In the genomic region with DNA sequence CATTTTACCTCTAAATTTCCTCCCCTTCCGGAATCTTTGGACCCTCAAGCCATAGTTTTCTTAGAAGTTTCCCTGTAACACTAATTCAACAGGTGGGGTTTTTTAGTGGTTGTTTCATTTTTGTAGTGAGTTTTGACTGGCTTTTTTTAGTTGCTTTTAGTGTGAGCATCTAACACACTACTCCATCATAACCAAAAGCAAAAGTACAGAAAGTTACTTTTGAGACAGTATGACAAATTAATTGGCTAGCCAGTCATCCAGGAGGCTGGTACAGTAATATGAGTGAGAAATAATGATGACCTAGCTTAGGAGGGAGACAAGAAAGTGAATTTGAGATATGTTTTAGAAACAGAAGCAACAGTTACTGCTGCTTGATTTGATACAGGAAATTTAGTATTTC, we compare ENCODE assay signal across 12 cellular contexts.
A peak's percentile ranks its signal among the peaks of the same experiment; 100 is the strongest.
DNase-seq lines count a peak whose midpoint lies in the region; ATAC-seq and TF ChIP-seq lines count a peak whose summit lies in the region.
"Had no signal": no experiment of that assay in that cellular context is flagged by ENCODE, and none has a peak within 500 bp of the region (broad histone marks: within the 10 kb centered on the region; RNA-seq: fewer than 3 reads in every experiment).

No MANE protein-coding gene starts in this region.

- no peak; the same call in 2 of the 3 replicates for ATAC-seq in SK-N-SH treated with all-trans-retinoic acid at 6 μM for 48 hours
- ATAC-seq in GM21576 (IDR thresholded peaks at IDR 0.05; ENCODE audit: unreplicated experiment): peak; percentile 81
- ATAC-seq in HG03354 (IDR thresholded peaks at IDR 0.05; ENCODE audit: poor library complexity, severe bottlenecking, unreplicated experiment): peak; percentile 94
- ATAC-seq in GM21367 (IDR thresholded peaks at IDR 0.05; ENCODE audit: unreplicated experiment): no peak

- H2BK120ac ChIP-seq in mesendoderm (ENCODE audit: low read depth, low read length): no peak overlapping the region

- DNase-seq in SK-N-SH (no peak), mesendoderm (no peak), NCI-H510A treated with DMSO at 0.1 percent for 48 hours (lab: John Stamatoyannopoulos, UW) (no peak), AG08395 (ENCODE audit: low spot score) (no peak)
- DNase-seq: kidney, NCI-H446 treated with DMSO at 0.1 percent for 48 hours had no signal

- no peaks in the 10 kb centered on the region for H3K9me2 ChIP-seq in SK-N-SH

- H3K18ac ChIP-seq in mesendoderm (ENCODE audit: low read length): no peak overlapping the region

- WGBS in SK-N-SH (ENCODE audit: low lambda C conversion rate): 89% methylated on average over 1 of the region's 1 CpG
- no CpG with 5 or more reads among the region's 1 CpG for WGBS in mesendoderm (ENCODE audit: extremely low coverage, insufficient coverage, low lambda C conversion rate)

- H3K27ac ChIP-seq in SK-N-SH (ENCODE audit: low read depth in 2 of 2, low read length in 1 of 2) (no peak overlapping the region; a peak in 2 of 4 replicates), mesendoderm (ENCODE audit: low read depth, low read length) (no peak overlapping the region)
- H3K27ac ChIP-seq: 22Rv1, parathyroid adenoma had no signal

- peaks cover 13% of the 10 kb centered on the region for H3F3A ChIP-seq in SK-N-SH (replicated peaks; ENCODE audit: insufficient read depth)

- no peak overlapping the region for H2AFZ ChIP-seq in SK-N-SH (ENCODE audit: low read depth)
- H2AFZ ChIP-seq: parathyroid adenoma had no signal

- no peaks in the 10 kb centered on the region for H4K20me1 ChIP-seq in SK-N-SH (ENCODE audit: insufficient read depth)

- no peaks in the 10 kb centered on the region for H3K27me3 ChIP-seq in SK-N-SH (ENCODE audit: insufficient read depth)
- no peaks in the 10 kb centered on the region for H3K27me3 ChIP-seq in mesendoderm (ENCODE audit: insufficient read depth, low read length, poor library complexity)

- no peak overlapping the region for H3K9ac ChIP-seq in SK-N-SH
- no peak overlapping the region for H3K9ac ChIP-seq in mesendoderm (ENCODE audit: low read length)
- H3K9ac ChIP-seq: parathyroid adenoma had no signal

- H3K23ac ChIP-seq in mesendoderm (ENCODE audit: low read length): no peak overlapping the region

- TF ChIP-seq RAD21 in SK-N-SH (IDR thresholded peaks at IDR 0.05; ENCODE audit: low read length): no peak

- H3K4me1 ChIP-seq in SK-N-SH (ENCODE audit: control insufficient read depth in 1 of 2, insufficient read depth in 2 of 2, low read depth in 1 of 2, low read length in 1 of 2): peaks cover 2 to 6% of the 10 kb centered on the region in 2 experiments; a peak in 3 of 4 replicates
- no peaks in the 10 kb centered on the region for H3K4me1 ChIP-seq in mesendoderm (ENCODE audit: control insufficient read depth, low read depth, low read length)
- H3K4me1 ChIP-seq: parathyroid adenoma had no signal

- no peak overlapping the region for H3K4ac ChIP-seq in mesendoderm (ENCODE audit: low read depth, low read length)

- H3K4me3 ChIP-seq in SK-N-SH (ENCODE audit: low read depth in 2 of 2, low read length in 1 of 2) (no peak overlapping the region), mesendoderm (ENCODE audit: low read length) (no peak overlapping the region)

- H3K36me3 ChIP-seq in SK-N-SH (replicated peaks in 1 of 2; ENCODE audit: control insufficient read depth in 1 of 2, insufficient read depth in 2 of 2, low read length in 1 of 2): peaks cover 0 to 11% of the 10 kb centered on the region in 2 experiments
- H3K36me3 ChIP-seq in mesendoderm (ENCODE audit: control insufficient read depth, insufficient read depth, low read length): peaks cover 3% of the 10 kb centered on the region

- POLR2A ChIA-PET in SK-N-SH (lab: Yijun Ruan, JAX): interaction anchor here (0.6 kb wide), 1 partner anchor 1134 kb away, joined by 3 read pairs; the partner anchor contains the start of gene VWA8

- no peak overlapping the region for H3K56ac ChIP-seq in mesendoderm (ENCODE audit: low read length)

- TF ChIP-seq CTCF in SK-N-SH (IDR thresholded peaks at IDR 0.05): no peak

- H2BK15ac ChIP-seq in mesendoderm (replicated peaks; ENCODE audit: low read depth): peak overlapping the region; percentile 74

- peak overlapping the region; percentile 42 for H3K4me2 ChIP-seq in SK-N-SH
- no peak overlapping the region for H3K4me2 ChIP-seq in mesendoderm (ENCODE audit: low read length)

- H3K79me1 ChIP-seq in mesendoderm (ENCODE audit: low read length): no peaks in the 10 kb centered on the region

- TF ChIP-seq EP300 in SK-N-SH (IDR thresholded peaks at IDR 0.05; ENCODE audit: borderline replicate concordance in 1 of 2, low read depth in 1 of 2, low read length in 1 of 2): no peak

- no peak overlapping the region for H2AK5ac ChIP-seq in mesendoderm (ENCODE audit: low read length)

- no peak overlapping the region for H2BK5ac ChIP-seq in mesendoderm (ENCODE audit: low read length)

- no peak overlapping the region for H4K5ac ChIP-seq in mesendoderm (ENCODE audit: low read length)

- CTCF ChIA-PET in SK-N-SH (lab: Yijun Ruan, JAX): interaction anchor here (4.0 kb wide), 1 partner anchor 9 kb away, joined by 32 read pairs; no protein-coding TSS in a partner anchor

- H3K9me3 ChIP-seq in SK-N-SH: 0 out of 2 replicates have a peak, but pooled peaks cover 2% of the 10 kb centered on the region

- no peak overlapping the region for H4K8ac ChIP-seq in mesendoderm (ENCODE audit: low read depth, low read length)

- H3K79me2 ChIP-seq in SK-N-SH (ENCODE audit: insufficient read depth) (no peaks in the 10 kb centered on the region), mesendoderm (ENCODE audit: control insufficient read depth, insufficient read depth, low read length) (no peaks in the 10 kb centered on the region)
- H3K79me2 ChIP-seq: parathyroid adenoma had no signal

TF ChIP-seq in SK-N-SH, 30 proteins besides CTCF, POLR2A, EP300 and RAD21:
- TF ChIP-seq, protein P1, sequence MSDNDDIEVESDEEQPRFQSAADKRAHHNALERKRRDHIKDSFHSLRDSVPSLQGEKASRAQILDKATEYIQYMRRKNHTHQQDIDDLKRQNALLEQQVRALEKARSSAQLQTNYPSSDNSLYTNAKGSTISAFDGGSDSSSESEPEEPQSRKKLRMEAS (IDR thresholded peaks at IDR 0.05; ENCODE audit: low read depth): no peak
- no peak for TF ChIP-seq GATA2 (CRISPR knock-in tag; IDR thresholded peaks at IDR 0.05)
- no peak for TF ChIP-seq POLR2AphosphoS5 (IDR thresholded peaks at IDR 0.05; ENCODE audit: low read depth, low read length)
- no peak for TF ChIP-seq SIN3A (IDR thresholded peaks at IDR 0.05; ENCODE audit: borderline replicate concordance, low read depth, low read length)
- TF ChIP-seq, protein P2, sequence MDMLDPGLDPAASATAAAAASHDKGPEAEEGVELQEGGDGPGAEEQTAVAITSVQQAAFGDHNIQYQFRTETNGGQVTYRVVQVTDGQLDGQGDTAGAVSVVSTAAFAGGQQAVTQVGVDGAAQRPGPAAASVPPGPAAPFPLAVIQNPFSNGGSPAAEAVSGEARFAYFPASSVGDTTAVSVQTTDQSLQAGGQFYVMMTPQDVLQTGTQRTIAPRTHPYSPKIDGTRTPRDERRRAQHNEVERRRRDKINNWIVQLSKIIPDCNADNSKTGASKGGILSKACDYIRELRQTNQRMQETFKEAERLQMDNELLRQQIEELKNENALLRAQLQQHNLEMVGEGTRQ (IDR thresholded peaks at IDR 0.05; ENCODE audit: borderline replicate concordance, low read depth, low read length): no peak
- TF ChIP-seq EZH2phosphoT487 (IDR thresholded peaks at IDR 0.05; ENCODE audit: borderline replicate concordance, low read depth): no peak

TF ChIP-seq in SK-N-SH treated with all-trans-retinoic acid at 6 μM for 48 hours, 23 proteins besides CTCF, POLR2A, EP300 and RAD21:
- TF ChIP-seq ISL1 (CRISPR knock-in tag; IDR thresholded peaks at IDR 0.05) (no peak), TOX (CRISPR knock-in tag; IDR thresholded peaks at IDR 0.05; ENCODE audit: borderline replicate concordance) (no peak), ARNTL (CRISPR knock-in tag; IDR thresholded peaks at IDR 0.05; ENCODE audit: borderline replicate concordance, low read depth) (no peak), SNAI2 (CRISPR knock-in tag; IDR thresholded peaks at IDR 0.05) (no peak), ZC3H10 (CRISPR knock-in tag; IDR thresholded peaks at IDR 0.05) (no peak), RARB (CRISPR knock-in tag; IDR thresholded peaks at IDR 0.05) (no peak), ZNF70 (CRISPR knock-in tag; IDR thresholded peaks at IDR 0.05) (no peak), ZNF565 (CRISPR knock-in tag; conservative IDR thresholded peaks at IDR 0.05; ENCODE audit: low read depth) (no peak), TCF4 (CRISPR knock-in tag; IDR thresholded peaks at IDR 0.05; ENCODE audit: borderline replicate concordance) (no peak), CSDC2 (CRISPR knock-in tag; IDR thresholded peaks at IDR 0.05) (no peak), OSR1 (CRISPR knock-in tag; IDR thresholded peaks at IDR 0.05) (no peak), GLIS3 (CRISPR knock-in tag; IDR thresholded peaks at IDR 0.05) (no peak), ZFP3 (CRISPR knock-in tag; IDR thresholded peaks at IDR 0.05) (no peak), ESRRG (CRISPR knock-in tag; IDR thresholded peaks at IDR 0.05) (no peak)
- TF ChIP-seq, protein P3, sequence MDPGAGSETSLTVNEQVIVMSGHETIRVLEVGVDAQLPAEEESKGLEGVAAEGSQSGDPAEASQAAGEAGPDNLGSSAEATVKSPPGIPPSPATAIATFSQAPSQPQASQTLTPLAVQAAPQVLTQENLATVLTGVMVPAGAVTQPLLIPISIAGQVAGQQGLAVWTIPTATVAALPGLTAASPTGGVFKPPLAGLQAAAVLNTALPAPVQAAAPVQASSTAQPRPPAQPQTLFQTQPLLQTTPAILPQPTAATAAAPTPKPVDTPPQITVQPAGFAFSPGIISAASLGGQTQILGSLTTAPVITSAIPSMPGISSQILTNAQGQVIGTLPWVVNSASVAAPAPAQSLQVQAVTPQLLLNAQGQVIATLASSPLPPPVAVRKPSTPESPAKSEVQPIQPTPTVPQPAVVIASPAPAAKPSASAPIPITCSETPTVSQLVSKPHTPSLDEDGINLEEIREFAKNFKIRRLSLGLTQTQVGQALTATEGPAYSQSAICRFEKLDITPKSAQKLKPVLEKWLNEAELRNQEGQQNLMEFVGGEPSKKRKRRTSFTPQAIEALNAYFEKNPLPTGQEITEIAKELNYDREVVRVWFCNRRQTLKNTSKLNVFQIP (CRISPR knock-in tag; IDR thresholded peaks at IDR 0.05; ENCODE audit: borderline replicate concordance, low read depth): no peak

Comparison
In these comparisons a context has a peak if more than half of its experiments do, and no peak if none do; other contexts are left out.
1. ATAC-seq: peak in GM21576 (single experiment) and HG03354 (single experiment); none in SK-N-SH treated with all-trans-retinoic acid at 6 μM for 48 hours (single experiment) and GM21367 (single experiment).